ENCODE assay signal across 2 cellular contexts in genomic region chr13:95678967-95679366, GRCh38.
TF ChIP-seq lines count a peak whose summit lies in the region.

No MANE protein-coding gene starts in this region.

TF ChIP-seq in HCT116, 20 proteins besides CTCF, POLR2A, EP300 and RAD21:
- TF ChIP-seq MAX (IDR thresholded peaks at IDR 0.05) (no peak), CEBPB (IDR thresholded peaks at IDR 0.05; ENCODE audit: low read depth) (no peak), FOSL1 (IDR thresholded peaks at IDR 0.05; ENCODE audit: low read depth) (no peak), ELF1 (IDR thresholded peaks at IDR 0.05; ENCODE audit: borderline replicate concordance, low read depth) (no peak), YY1 (IDR thresholded peaks at IDR 0.05; ENCODE audit: extremely low read depth, insufficient replicate concordance, low read depth, low read length) (no peak), ZBTB33 (IDR thresholded peaks at IDR 0.05; ENCODE audit: extremely low read depth, insufficient replicate concordance, low read length) (no peak), EZH2 (IDR thresholded peaks at IDR 0.05) (no peak), EZH2phosphoT487 (IDR thresholded peaks at IDR 0.05; ENCODE audit: borderline replicate concordance) (no peak), TCF7L2 (IDR thresholded peaks at IDR 0.05; ENCODE audit: borderline replicate concordance, extremely low read depth, insufficient read depth, insufficient read length) (no peak), CBX3 (IDR thresholded peaks at IDR 0.05; ENCODE audit: low read depth) (no peak), EGR1 (IDR thresholded peaks at IDR 0.05; ENCODE audit: low read depth) (no peak)

TF ChIP-seq in GM12878, 131 proteins besides CTCF, POLR2A, EP300 and RAD21:
- no peak for TF ChIP-seq ASH2L (IDR thresholded peaks at IDR 0.05; ENCODE audit: borderline replicate concordance, low read depth)
- TF ChIP-seq SREBF2 (IDR thresholded peaks at IDR 0.05; ENCODE audit: low read length), result 0 out of 2 replicates have a peak, but pooled peaks have one; percentile 20
- peak; percentile 76 for TF ChIP-seq ZNF384 (IDR thresholded peaks at IDR 0.05; ENCODE audit: borderline replicate concordance, low read depth, low read length)
- TF ChIP-seq E2F4 (IDR thresholded peaks at IDR 0.05; ENCODE audit: low read depth, low read length), result 0 out of 2 replicates have a peak, but pooled peaks have one; percentile 19
